ENCODE assay signal across 8 cellular contexts in genomic region chr6:32968770-32969684, GRCh38. TPM values are rescaled to one million over a fixed set of nuclear protein-coding genes. Genes with fewer than 3 reads are reported as not detected.
DNase-seq lines count a peak whose midpoint lies in the region; ATAC-seq and TF ChIP-seq lines count a peak whose summit lies in the region.

No MANE protein-coding gene starts in this region.

- intact Hi-C loops in CD4-positive, alpha-beta T cell (cut with DNase I, micrococcal nuclease): loop anchor here in 1 of 2 experiments (5.0 kb wide), 1 partner anchor 772 kb away; no protein-coding TSS in a partner anchor

- H3K27me3 Mint-ChIP-seq in CD4-positive, alpha-beta T cell: no peaks in the 10 kb centered on the region

- H3K27ac Mint-ChIP-seq in CD4-positive, alpha-beta T cell: peak overlapping the region; percentile 100

- no peaks in the 10 kb centered on the region for H3K9me3 Mint-ChIP-seq in CD4-positive, alpha-beta T cell

- H3K27me3 ChIP-seq in CD4-positive, alpha-beta T cell (ENCODE audit: control insufficient read depth, insufficient read depth, low read length): no peaks in the 10 kb centered on the region

- H3K36me3 Mint-ChIP-seq in CD4-positive, alpha-beta T cell (ENCODE audit: low read depth): peaks cover 60% of the 10 kb centered on the region

- in situ Hi-C loops in astrocyte of the spinal cord (cut with HindIII; ENCODE audit: low sequenced_read_pairs): no loop called here

- peak overlapping the region; percentile 94 for H3K4me3 ChIP-seq in astrocyte of the spinal cord (ENCODE audit: low read depth, low read length)

- H3K4me1 Mint-ChIP-seq in CD4-positive, alpha-beta T cell (ENCODE audit: low read depth): peaks cover 46% of the 10 kb centered on the region

- POLR2A ChIA-PET in CD4-positive, alpha-beta T cell (lab: Charles Lee): interaction anchor here (0.7 to 12.1 kb wide), 15 partner anchors 9 to 449 kb away, joined by 3 to 444 read pairs (median 12); partner anchors contain the start of genes CUTA, HLA-DMA, HLA-DMB and PSMB8

- peak; percentile 17 to 69 (median 38) for DNase-seq in CD4-positive, alpha-beta T cell
- DNase-seq in NCI-H1092 treated with DMSO at 0.1 percent for 48 hours (lab: John Stamatoyannopoulos, UW) (peak; percentile 85), T-helper 9 cell (peak; percentile 65), astrocyte of the spinal cord (ENCODE audit: low read depth, low spot score) (peak; percentile 88), hypothalamus (lab: John Stamatoyannopoulos, UW) (peak in 47 of 51 donors; percentile 61 to 100 (median 87)), retina (peak; percentile 87)

- no peak for TF ChIP-seq CTCF in CD4-positive, alpha-beta T cell (IDR thresholded peaks at IDR 0.05)
- peak; percentile 25 for TF ChIP-seq CTCF in astrocyte of the spinal cord (IDR thresholded peaks at IDR 0.05; ENCODE audit: low read depth, low read length)

- H3K27ac ChIP-seq in CD4-positive, alpha-beta T cell (ENCODE audit: low read depth, low read length): peak overlapping the region; percentile 98

- peak; percentile 11 for ATAC-seq in CD4-positive, alpha-beta T cell (ENCODE audit: poor library complexity)
- ATAC-seq in GM21723 (IDR thresholded peaks at IDR 0.05; ENCODE audit: unreplicated experiment) (peak; percentile 8), HG02870 (IDR thresholded peaks at IDR 0.05; ENCODE audit: unreplicated experiment) (no peak)

- no peaks in the 10 kb centered on the region for H3K9me3 ChIP-seq in CD4-positive, alpha-beta T cell (ENCODE audit: control insufficient read depth, low read length)

- H3K4me3 Mint-ChIP-seq in CD4-positive, alpha-beta T cell: peak overlapping the region; percentile 90

- CTCF ChIA-PET in CD4-positive, alpha-beta T cell (lab: Charles Lee): interaction anchor here (0.9 to 13.1 kb wide), 7 partner anchors 13 to 130 kb away, joined by 4 to 177 read pairs (median 15); partner anchors contain the start of genes HLA-DMA, TAP1 and TAP2

RNA-seq across cellular contexts. Expression of gene BRD2, which starts 0.6 kb away (rescaled TPM):
- 100 to 1,000 TPM; 340 to 378 TPM for total RNA-seq in CD4-positive, alpha-beta T cell

RNA-seq across cellular contexts. Expression of gene HLA-DMA, which starts 16.1 kb away (rescaled TPM):
- 10 to 100 TPM; 14.4 to 16.5 TPM for total RNA-seq in CD4-positive, alpha-beta T cell

RNA-seq across cellular contexts. Expression of gene HLA-DMB, which starts 28.2 kb away (rescaled TPM):
- total RNA-seq in CD4-positive, alpha-beta T cell: 1 to 10 TPM; 4.6 to 6.0 TPM

RNA-seq across cellular contexts. Expression of gene HLA-DOA, which starts 40.4 kb away (rescaled TPM):
- 1 to 10 TPM; 5.9 to 6.1 TPM for total RNA-seq in CD4-positive, alpha-beta T cell

Comparison
In these comparisons a context has a peak if more than half of its experiments do, and no peak if none do; other contexts are left out.
1. DNase-seq: peak in every context shown above with its lines; median percentile 88 in astrocyte of the spinal cord; 87 in hypothalamus; 87 in retina; 85 in NCI-H1092 treated with DMSO at 0.1 percent for 48 hours; 65 in T-helper 9 cell; 38 in CD4-positive, alpha-beta T cell.